ENCODE assay signal across 18 cellular contexts in the genomic region with DNA sequence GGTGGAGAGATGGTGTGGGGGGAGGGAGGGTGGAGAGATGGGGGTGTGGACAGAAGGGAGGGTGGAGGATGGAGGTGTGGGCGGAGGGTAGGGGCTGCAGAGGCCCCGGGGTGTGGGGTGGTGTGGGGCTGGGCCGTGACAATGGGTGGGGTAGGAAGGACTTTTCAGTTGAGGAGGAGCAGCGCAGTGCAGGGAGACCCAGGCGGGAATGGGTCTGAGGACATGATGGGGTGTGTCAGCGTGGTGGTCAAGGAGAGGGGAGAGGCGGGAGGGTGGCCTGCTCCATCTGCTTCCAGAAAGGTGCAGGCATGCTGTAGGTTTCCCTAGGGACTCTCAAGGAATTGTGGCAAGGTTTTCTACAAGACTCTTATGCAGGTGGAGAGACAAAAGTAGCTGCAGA. TPM values are rescaled to one million over a fixed set of nuclear protein-coding genes. Genes with fewer than 3 reads are reported as not detected.
DNase-seq lines count a peak whose midpoint lies in the region; ATAC-seq and TF ChIP-seq lines count a peak whose summit lies in the region.
"Had no signal": no experiment of that assay in that cellular context is flagged by ENCODE, and none has a peak within 500 bp of the region (broad histone marks: within the 10 kb centered on the region; RNA-seq: fewer than 3 reads in every experiment).

No MANE protein-coding gene starts in this region.

- no TSS peak for BruUV-seq in Calu3 (replicated peaks; lab: Mats Ljungman, UMichigan)

- H3K4me3 Mint-ChIP-seq in HFFc6 (peak overlapping the region; percentile 80), Calu3 (ENCODE audit: low read depth, unreplicated experiment) (no peak overlapping the region), T-cell (no peak overlapping the region)
- H3K4me3 Mint-ChIP-seq in stimulated activated memory B cell treated with anti-CD40 and anti-IgM and Interleukin-4, amounts not matched to agents 10 μg/mL and 1 μg/mL and 100 μg/mL, for 72 hours = no peak overlapping the region
- H3K4me3 Mint-ChIP-seq: neural crest cell; stimulated activated naive CD8-positive, alpha-beta T cell treated with anti-CD3 and anti-CD28 coated beads, Interleukin-15, Interleukin-2, amounts not matched to agents 100 ng/mL and 50 ng/mL, for 24 hours had no signal

- no peaks in the 10 kb centered on the region; the same call in 1 of the 2 replicates for H3K27me3 Mint-ChIP-seq in HFFc6 (ENCODE audit: insufficient read depth)
- H3K27me3 Mint-ChIP-seq in stimulated activated memory B cell treated with anti-CD40 and anti-IgM and Interleukin-4, amounts not matched to agents 10 μg/mL and 1 μg/mL and 100 μg/mL, for 72 hours = peaks cover 5% of the 10 kb centered on the region
- H3K27me3 Mint-ChIP-seq in Calu3 (ENCODE audit: unreplicated experiment) = no peaks in the 10 kb centered on the region
- no peaks in the 10 kb centered on the region for H3K27me3 Mint-ChIP-seq in T-cell
- H3K27me3 Mint-ChIP-seq: stimulated activated naive CD8-positive, alpha-beta T cell treated with anti-CD3 and anti-CD28 coated beads, Interleukin-15, Interleukin-2, amounts not matched to agents 100 ng/mL and 50 ng/mL, for 24 hours had no signal

- CTCF ChIA-PET in Calu3 (lab: Charles Lee) (no interaction called here), T-cell (lab: Charles Lee) (no interaction called here)

- ATAC-seq in Right ventricle myocardium superior (ENCODE audit: poor library complexity) (no peak), T-cell (replicated peaks in 1 of 4) (no peak)
- peak; percentile 63 for ATAC-seq in stimulated activated memory B cell treated with anti-CD40 and anti-IgM and Interleukin-4, amounts not matched to agents 10 μg/mL and 1 μg/mL and 100 μg/mL, for 72 hours
- ATAC-seq: K562, mucosa of descending colon, psoas muscle had no signal

- TF ChIP-seq CTCF in HFFc6 (IDR thresholded peaks at IDR 0.05) (no peak), Calu3 (IDR thresholded peaks at IDR 0.05; ENCODE audit: unreplicated experiment) (no peak)

- POLR2A ChIA-PET in T-cell (lab: Charles Lee) = no interaction called here

- H3K4me1 Mint-ChIP-seq in HFFc6 (ENCODE audit: low read depth) = peaks cover 38% of the 10 kb centered on the region
- H3K4me1 Mint-ChIP-seq in stimulated activated memory B cell treated with anti-CD40 and anti-IgM and Interleukin-4, amounts not matched to agents 10 μg/mL and 1 μg/mL and 100 μg/mL, for 72 hours = peaks cover 9% of the 10 kb centered on the region
- H3K4me1 Mint-ChIP-seq in Calu3 (ENCODE audit: low read depth, unreplicated experiment) = no peaks in the 10 kb centered on the region
- peaks cover 25 to 38% (median 32%) of the 10 kb centered on the region in 3 donors for H3K4me1 Mint-ChIP-seq in T-cell

- H3K9me3 Mint-ChIP-seq in HFFc6 (no peaks in the 10 kb centered on the region), Calu3 (ENCODE audit: low read depth, unreplicated experiment) (no peaks in the 10 kb centered on the region), T-cell (no peaks in the 10 kb centered on the region)
- H3K9me3 Mint-ChIP-seq in stimulated activated memory B cell treated with anti-CD40 and anti-IgM and Interleukin-4, amounts not matched to agents 10 μg/mL and 1 μg/mL and 100 μg/mL, for 72 hours = no peaks in the 10 kb centered on the region
- H3K9me3 Mint-ChIP-seq: activated T-helper 2 cell treated with anti-CD3 and anti-CD28 coated beads, Interferon-gamma antibody, Interleukin-2, Interleukin-4, amounts not matched to agents 10 μg/mL and 5 μg/mL and 100 μg/mL, durations not matched to agents 14 hours and 24 hours and 36 hours; neural crest cell; stimulated activated naive CD8-positive, alpha-beta T cell treated with anti-CD3 and anti-CD28 coated beads, Interleukin-15, Interleukin-2, amounts not matched to agents 100 ng/mL and 50 ng/mL, for 24 hours had no signal

- H3K36me3 Mint-ChIP-seq in HFFc6 (ENCODE audit: low read depth) (peaks cover 9% of the 10 kb centered on the region), Calu3 (ENCODE audit: insufficient read depth, unreplicated experiment) (peaks cover 4% of the 10 kb centered on the region), T-cell (peaks cover 8% of the 10 kb centered on the region)
- no peaks in the 10 kb centered on the region for H3K36me3 Mint-ChIP-seq in stimulated activated memory B cell treated with anti-CD40 and anti-IgM and Interleukin-4, amounts not matched to agents 10 μg/mL and 1 μg/mL and 100 μg/mL, for 72 hours

- intact Hi-C loops in Right ventricle myocardium superior (cut with DNase I) (loop anchor here (10.0 kb wide), 1 partner anchor 173 kb away; no protein-coding TSS in a partner anchor), cardiac septum (cut with DNase I) (no loop called here), Calu3 (cut with micrococcal nuclease; ENCODE audit: unreplicated experiment) (no loop called here)

- peak overlapping the region; percentile 81 for H3K27ac Mint-ChIP-seq in HFFc6
- H3K27ac Mint-ChIP-seq in stimulated activated memory B cell treated with anti-CD40 and anti-IgM and Interleukin-4, amounts not matched to agents 10 μg/mL and 1 μg/mL and 100 μg/mL, for 72 hours = no peak overlapping the region
- no peak overlapping the region for H3K27ac Mint-ChIP-seq in Calu3 (ENCODE audit: unreplicated experiment)
- H3K27ac Mint-ChIP-seq in T-cell = no peak overlapping the region
- H3K27ac Mint-ChIP-seq: activated T-helper 2 cell treated with anti-CD3 and anti-CD28 coated beads, Interferon-gamma antibody, Interleukin-2, Interleukin-4, amounts not matched to agents 10 μg/mL and 5 μg/mL and 100 μg/mL, durations not matched to agents 14 hours and 24 hours and 36 hours; stimulated activated naive CD8-positive, alpha-beta T cell treated with anti-CD3 and anti-CD28 coated beads, Interleukin-15, Interleukin-2, amounts not matched to agents 100 ng/mL and 50 ng/mL, for 24 hours had no signal

- peak; percentile 14 for DNase-seq in Right ventricle myocardium superior
- DNase-seq in cardiac septum (ENCODE audit: low spot score) = no peak
- DNase-seq in HFFc6 = no peak
- DNase-seq in dermis blood vessel endothelial cell = peak; percentile 23
- no peak for DNase-seq in Calu3
- no peak for DNase-seq in T-cell
- no peak for DNase-seq in NCI-H2081 treated with DMSO at 0.1 percent for 48 hours (lab: John Stamatoyannopoulos, UW)
- DNase-seq: activated CD4-positive, CD25-positive, alpha-beta regulatory T cell treated with anti-CD3 and anti-CD28 coated beads, Interleukin-2, amount 50 U/mL, for 72 hours; left ventricle myocardium inferior; mucosa of descending colon; NCI-H1694; psoas muscle; small intestine had no signal

RNA-seq across cellular contexts. Expression of gene RGS12, which starts 48.9 kb away (rescaled TPM):
- total RNA-seq in Right ventricle myocardium superior (15.8 TPM), cardiac septum (19.1 TPM), dermis blood vessel endothelial cell (42.9 and 56.3 TPM in 2 replicates), Calu3 (2022) (11.1 and 13.9 TPM in 2 replicates), T-cell (10 to 100 TPM in 3 of 5 donors, 1 to 10 TPM in 2; 6.4 to 15.3 (median 10.5) TPM)
- 10 to 100 TPM in 4 of 6 experiments, 1 to 10 TPM in 2; 8.5 to 15.2 (median 12.1) TPM for total RNA-seq in HFFc6 (2021; fragmentation: NEBNext Ultra II Directional; extraction: Animal tissue kit (Norgen Biotek cat#: 25700))

Comparison
In these comparisons a context has a peak if more than half of its experiments do, and no peak if none do; other contexts are left out.
1. DNase-seq: peak in Right ventricle myocardium superior (single experiment) and dermis blood vessel endothelial cell (single experiment); none in cardiac septum (single experiment), HFFc6 (single experiment), Calu3 (single experiment), T-cell (0 of 34) and NCI-H2081 treated with DMSO at 0.1 percent for 48 hours (single experiment).